Comparison of ENCODE assay signal across 8 cellular contexts in genomic region chr3:48464713-48465221, GRCh38. TPM values are rescaled to one million over a fixed set of nuclear protein-coding genes. Genes with fewer than 3 reads are reported as not detected.
DNase-seq lines count a peak whose midpoint lies in the region; ATAC-seq and TF ChIP-seq lines count a peak whose summit lies in the region.

No MANE protein-coding gene starts in this region.

- H3K79me2 ChIP-seq in SK-N-SH (ENCODE audit: insufficient read depth): peaks cover 36% of the 10 kb centered on the region

- in situ Hi-C loops in brain microvascular endothelial cell (cut with HindIII; ENCODE audit: low pct_ligation_motif_present, low sequenced_read_pairs): no loop called here

- H3K9me3 ChIP-seq in SK-N-SH: no peaks in the 10 kb centered on the region
- no peaks in the 10 kb centered on the region for H3K9me3 ChIP-seq in mesodermal cell (ENCODE audit: control insufficient read depth, low read length)
- H3K9me3 ChIP-seq in suprapubic skin: no peaks in the 10 kb centered on the region

- no peak for DNase-seq in SK-N-SH
- no peak for DNase-seq in brain microvascular endothelial cell
- DNase-seq in suprapubic skin (ENCODE audit: low spot score in 2 of 2): no peak
- DNase-seq in SW480 (ENCODE audit: low spot score): no peak
- no peak for DNase-seq in NCI-H748 treated with DMSO at 0.1 percent for 48 hours (lab: John Stamatoyannopoulos, UW)

- H3K9me2 ChIP-seq in SK-N-SH: no peaks in the 10 kb centered on the region

- no peaks in the 10 kb centered on the region for H4K20me1 ChIP-seq in SK-N-SH (ENCODE audit: insufficient read depth)

- H3K36me3 ChIP-seq in SK-N-SH (replicated peaks in 1 of 2; ENCODE audit: control insufficient read depth in 1 of 2, insufficient read depth in 2 of 2, low read length in 1 of 2) (peaks cover 15 to 49% of the 10 kb centered on the region in 2 experiments), brain microvascular endothelial cell (replicated peaks) (peaks cover 38% of the 10 kb centered on the region), mesodermal cell (ENCODE audit: control insufficient read depth, insufficient read depth, low read length) (peaks cover 73% of the 10 kb centered on the region), suprapubic skin (peaks cover 50% of the 10 kb centered on the region)

- TF ChIP-seq RAD21 in SK-N-SH (IDR thresholded peaks at IDR 0.05; ENCODE audit: low read length): no peak

- TF ChIP-seq CTCF in SK-N-SH (IDR thresholded peaks at IDR 0.05) (no peak), brain microvascular endothelial cell (IDR thresholded peaks at IDR 0.05; ENCODE audit: low read depth, low read length, missing control alignments) (no peak), suprapubic skin (IDR thresholded peaks at IDR 0.05) (no peak)

- H3K4me1 ChIP-seq in SK-N-SH (ENCODE audit: control insufficient read depth in 1 of 2, insufficient read depth in 2 of 2, low read depth in 1 of 2, low read length in 1 of 2) (peaks cover 16 to 60% of the 10 kb centered on the region in 2 experiments; a peak in 2 of 4 replicates), mesodermal cell (ENCODE audit: control insufficient read depth, insufficient read depth, low read length, poor library complexity, severe bottlenecking) (peaks cover 20% of the 10 kb centered on the region), suprapubic skin (peaks cover 46% of the 10 kb centered on the region)

- H3K4me3 ChIP-seq in SK-N-SH (ENCODE audit: low read depth in 2 of 2, low read length in 1 of 2) (0 out of 4 replicates have a peak overlapping the region, but pooled peaks of 1 of the 2 experiments have one; percentile 68), brain microvascular endothelial cell (ENCODE audit: low read depth, low read length) (no peak overlapping the region), mesodermal cell (ENCODE audit: extremely low read depth, insufficient read depth, low read length, poor library complexity, severe bottlenecking) (no peak overlapping the region), suprapubic skin (no peak overlapping the region)

- WGBS in SK-N-SH (ENCODE audit: low lambda C conversion rate): 93% methylated on average over 3 of the region's 17 CpGs
- 96% methylated on average over 17 of the region's 17 CpGs for WGBS in mesodermal cell (ENCODE audit: insufficient coverage in 2 of 2), 2 experiments
- 93% methylated on average over 12 of the region's 17 CpGs for WGBS in suprapubic skin

- peak overlapping the region; percentile 36; the same call in 1 of the 2 replicates for H3K4me2 ChIP-seq in SK-N-SH

- H3F3A ChIP-seq in SK-N-SH (replicated peaks; ENCODE audit: insufficient read depth): peaks cover 22% of the 10 kb centered on the region

- ATAC-seq in SK-N-SH treated with all-trans-retinoic acid at 6 μM for 48 hours: no peak
- no peak for ATAC-seq in GM21423 (IDR thresholded peaks at IDR 0.05; ENCODE audit: unreplicated experiment)

- no peak overlapping the region for H2AFZ ChIP-seq in SK-N-SH (ENCODE audit: low read depth)

- TF ChIP-seq EP300 in SK-N-SH (IDR thresholded peaks at IDR 0.05; ENCODE audit: borderline replicate concordance in 1 of 2, low read depth in 1 of 2, low read length in 1 of 2) (no peak), suprapubic skin (IDR thresholded peaks at IDR 0.05) (no peak)

- CTCF ChIA-PET in SK-N-SH (lab: Yijun Ruan, JAX): interaction anchor here (0.5 to 8.2 kb wide), 16 partner anchors 12 to 201 kb away, joined by 3 to 136 read pairs (median 4); partner anchors contain the start of genes ATRIP, PFKFB4 and SLC26A6

- peak overlapping the region; percentile 95 for H3K9ac ChIP-seq in SK-N-SH

- H3K27ac ChIP-seq in SK-N-SH (ENCODE audit: low read depth in 2 of 2, low read length in 1 of 2): peak overlapping the region; percentile 99 to 100
- H3K27ac ChIP-seq in brain microvascular endothelial cell: peak overlapping the region; percentile 100
- peak overlapping the region; percentile 100 for H3K27ac ChIP-seq in mesodermal cell (ENCODE audit: low read depth, low read length, severe bottlenecking)
- peak overlapping the region; percentile 97 for H3K27ac ChIP-seq in suprapubic skin

- POLR2A ChIA-PET in SK-N-SH (lab: Yijun Ruan, JAX): interaction anchor here (0.7 to 0.9 kb wide), 2 partner anchors 13 to 85 kb away, joined by 3 to 4 read pairs; no protein-coding TSS in a partner anchor

- TF ChIP-seq POLR2A in suprapubic skin (IDR thresholded peaks at IDR 0.05): no peak

- H3K27me3 ChIP-seq in SK-N-SH (ENCODE audit: insufficient read depth): no peaks in the 10 kb centered on the region
- H3K27me3 ChIP-seq in brain microvascular endothelial cell (replicated peaks): no peaks in the 10 kb centered on the region
- no peaks in the 10 kb centered on the region for H3K27me3 ChIP-seq in suprapubic skin

TF ChIP-seq in SK-N-SH, 30 proteins besides CTCF, POLR2A, EP300 and RAD21 (continues in another document):
- no peak for TF ChIP-seq CHD2 (IDR thresholded peaks at IDR 0.05; ENCODE audit: low read length, partially characterized antibody)

TF ChIP-seq in SK-N-SH treated with all-trans-retinoic acid at 6 μM for 48 hours, 23 proteins besides CTCF, POLR2A, EP300 and RAD21 (continues in another document):
- TF ChIP-seq TOX (CRISPR knock-in tag; IDR thresholded peaks at IDR 0.05; ENCODE audit: borderline replicate concordance): no peak
- no peak for TF ChIP-seq BACH2 (CRISPR knock-in tag; IDR thresholded peaks at IDR 0.05; ENCODE audit: borderline replicate concordance)
- no peak for TF ChIP-seq ZFP3 (CRISPR knock-in tag; IDR thresholded peaks at IDR 0.05)
- TF ChIP-seq ISL1 (CRISPR knock-in tag; IDR thresholded peaks at IDR 0.05): no peak
- TF ChIP-seq CSRNP3 (CRISPR knock-in tag; IDR thresholded peaks at IDR 0.05): no peak
- TF ChIP-seq ZNF565 (CRISPR knock-in tag; conservative IDR thresholded peaks at IDR 0.05; ENCODE audit: low read depth): no peak
- no peak for TF ChIP-seq RARB (CRISPR knock-in tag; IDR thresholded peaks at IDR 0.05)
- TF ChIP-seq, protein P1, sequence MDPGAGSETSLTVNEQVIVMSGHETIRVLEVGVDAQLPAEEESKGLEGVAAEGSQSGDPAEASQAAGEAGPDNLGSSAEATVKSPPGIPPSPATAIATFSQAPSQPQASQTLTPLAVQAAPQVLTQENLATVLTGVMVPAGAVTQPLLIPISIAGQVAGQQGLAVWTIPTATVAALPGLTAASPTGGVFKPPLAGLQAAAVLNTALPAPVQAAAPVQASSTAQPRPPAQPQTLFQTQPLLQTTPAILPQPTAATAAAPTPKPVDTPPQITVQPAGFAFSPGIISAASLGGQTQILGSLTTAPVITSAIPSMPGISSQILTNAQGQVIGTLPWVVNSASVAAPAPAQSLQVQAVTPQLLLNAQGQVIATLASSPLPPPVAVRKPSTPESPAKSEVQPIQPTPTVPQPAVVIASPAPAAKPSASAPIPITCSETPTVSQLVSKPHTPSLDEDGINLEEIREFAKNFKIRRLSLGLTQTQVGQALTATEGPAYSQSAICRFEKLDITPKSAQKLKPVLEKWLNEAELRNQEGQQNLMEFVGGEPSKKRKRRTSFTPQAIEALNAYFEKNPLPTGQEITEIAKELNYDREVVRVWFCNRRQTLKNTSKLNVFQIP (CRISPR knock-in tag; IDR thresholded peaks at IDR 0.05; ENCODE audit: borderline replicate concordance, low read depth): no peak
- TF ChIP-seq ZC3H10 (CRISPR knock-in tag; IDR thresholded peaks at IDR 0.05): no peak

RNA-seq across cellular contexts. Expression of gene ATRIP, which starts 18.2 kb away (rescaled TPM):
- 5.6 and 6.5 TPM in 2 replicates for polyA plus RNA-seq in SK-N-SH (2012; rRNA removed)
- 4.0 and 4.3 TPM in 2 replicates for polyA plus RNA-seq in SK-N-SH (2012; cell fraction: cytosol; rRNA removed)
- polyA plus RNA-seq in SK-N-SH (2012; cell fraction: nucleus; rRNA removed): 12.5 and 14.9 TPM in 2 replicates
- 13.1 TPM for polyA plus RNA-seq in mesodermal cell (2013, experiment 1 of 2)
- polyA plus RNA-seq in mesodermal cell (2013, experiment 2 of 2): 10.5 TPM
- 10 to 100 TPM in 2 of 4 donors, 1 to 10 TPM in 2; 8.7 to 12.7 (median 10.2) TPM for total RNA-seq in suprapubic skin

RNA-seq across cellular contexts. Expression of gene TMA7, which starts 24.7 kb away (rescaled TPM):
- 393 and 438 TPM in 2 replicates for polyA plus RNA-seq in SK-N-SH (2012; rRNA removed)
- polyA plus RNA-seq in SK-N-SH (2012; cell fraction: cytosol; rRNA removed): 655 and 1,170 TPM in 2 replicates
- 91.0 and 95.9 TPM in 2 replicates for polyA plus RNA-seq in SK-N-SH (2012; cell fraction: nucleus; rRNA removed)
- 468 TPM for polyA plus RNA-seq in mesodermal cell (2013, experiment 1 of 2)
- polyA plus RNA-seq in mesodermal cell (2013, experiment 2 of 2): 482 TPM
- 100 to 1,000 TPM; 122 to 281 (median 190) TPM for total RNA-seq in suprapubic skin

RNA-seq across cellular contexts. Expression of gene CCDC51, which starts 24.8 kb away (rescaled TPM):
- 24.2 and 29.6 TPM in 2 replicates for polyA plus RNA-seq in SK-N-SH (2012; rRNA removed)
- 22.7 and 27.4 TPM in 2 replicates for polyA plus RNA-seq in SK-N-SH (2012; cell fraction: cytosol; rRNA removed)
- 15.3 and 20.4 TPM in 2 replicates for polyA plus RNA-seq in SK-N-SH (2012; cell fraction: nucleus; rRNA removed)
- polyA plus RNA-seq in mesodermal cell (2013, experiment 1 of 2): 16.5 TPM
- polyA plus RNA-seq in mesodermal cell (2013, experiment 2 of 2): 14.6 TPM
- 10 to 100 TPM in 3 of 4 donors, 1 to 10 TPM in 1; 6.4 to 18.7 (median 13.6) TPM for total RNA-seq in suprapubic skin

RNA-seq across cellular contexts. Expression of gene PLXNB1, which starts 34.9 kb away (rescaled TPM):
- polyA plus RNA-seq in SK-N-SH (2012; rRNA removed): 38.0 and 39.8 TPM in 2 replicates
- polyA plus RNA-seq in SK-N-SH (2012; cell fraction: cytosol; rRNA removed): 6.5 and 13.9 TPM in 2 replicates
- polyA plus RNA-seq in SK-N-SH (2012; cell fraction: nucleus; rRNA removed): 195 and 267 TPM in 2 replicates
- 57.1 TPM for polyA plus RNA-seq in mesodermal cell (2013, experiment 1 of 2)
- 47.5 TPM for polyA plus RNA-seq in mesodermal cell (2013, experiment 2 of 2)
- total RNA-seq in suprapubic skin: 100 to 1,000 TPM; 188 to 384 (median 220) TPM

RNA-seq across cellular contexts. Expression of gene SHISA5, which starts 39.2 kb away (rescaled TPM):
- polyA plus RNA-seq in SK-N-SH (2012; rRNA removed): 141 and 194 TPM in 2 replicates
- polyA plus RNA-seq in SK-N-SH (2012; cell fraction: cytosol; rRNA removed): 121 and 166 TPM in 2 replicates
- polyA plus RNA-seq in SK-N-SH (2012; cell fraction: nucleus; rRNA removed): 102 and 112 TPM in 2 replicates
- 233 TPM for polyA plus RNA-seq in mesodermal cell (2013, experiment 1 of 2)
- polyA plus RNA-seq in mesodermal cell (2013, experiment 2 of 2): 178 TPM
- 10 to 100 TPM; 60.1 to 98.0 (median 87.3) TPM for total RNA-seq in suprapubic skin
